Comparison of ENCODE assay signal across 1 cellular context in the genomic region with DNA sequence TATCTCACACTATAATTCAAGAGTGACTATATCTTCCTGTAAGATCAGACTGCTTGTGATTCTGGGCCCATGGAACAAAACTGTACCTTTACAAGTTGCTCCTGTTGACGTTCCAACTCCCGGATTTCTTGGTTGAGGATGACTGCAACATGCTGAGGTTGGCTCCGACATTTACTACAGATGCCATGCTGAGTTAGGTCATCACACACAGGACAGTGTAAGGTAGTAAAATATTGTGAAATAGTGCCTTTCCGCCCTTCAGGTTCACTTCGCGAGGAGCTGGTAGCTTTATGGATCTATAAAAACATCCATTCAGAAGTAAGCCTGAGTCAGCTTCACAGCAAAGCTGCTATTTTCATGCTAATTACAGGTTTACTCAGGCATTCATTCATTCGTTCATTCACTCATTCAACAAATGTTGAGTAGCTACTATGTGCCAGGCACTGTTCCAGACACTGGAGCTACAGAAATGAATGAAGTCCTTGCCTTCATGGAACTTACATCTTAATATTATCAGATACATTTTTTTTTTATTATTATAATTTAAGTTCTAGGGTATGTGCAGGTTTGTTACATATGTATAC.
A peak's percentile ranks its signal among the peaks of the same experiment; 100 is the strongest.
TF ChIP-seq lines count a peak whose summit lies in the region.

No MANE protein-coding gene starts in this region.

TF ChIP-seq in K562, 482 proteins besides CTCF, POLR2A, EP300 and RAD21 (continued from another document):
- TF ChIP-seq, protein P1, sequence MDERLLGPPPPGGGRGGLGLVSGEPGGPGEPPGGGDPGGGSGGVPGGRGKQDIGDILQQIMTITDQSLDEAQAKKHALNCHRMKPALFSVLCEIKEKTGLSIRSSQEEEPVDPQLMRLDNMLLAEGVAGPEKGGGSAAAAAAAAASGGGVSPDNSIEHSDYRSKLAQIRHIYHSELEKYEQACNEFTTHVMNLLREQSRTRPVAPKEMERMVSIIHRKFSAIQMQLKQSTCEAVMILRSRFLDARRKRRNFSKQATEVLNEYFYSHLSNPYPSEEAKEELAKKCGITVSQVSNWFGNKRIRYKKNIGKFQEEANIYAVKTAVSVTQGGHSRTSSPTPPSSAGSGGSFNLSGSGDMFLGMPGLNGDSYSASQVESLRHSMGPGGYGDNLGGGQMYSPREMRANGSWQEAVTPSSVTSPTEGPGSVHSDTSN (CRISPR knock-in tag; IDR thresholded peaks at IDR 0.05; ENCODE audit: low read depth), result no peak
- TF ChIP-seq, protein P1 (tag; conservative IDR thresholded peaks at IDR 0.05; ENCODE audit: low read depth), result no peak
- TF ChIP-seq ZNF24 (IDR thresholded peaks at IDR 0.05), result peak; percentile 84
- no peak for TF ChIP-seq POLR2H (tag; IDR thresholded peaks at IDR 0.05; ENCODE audit: low read depth)
